In the genomic region with DNA sequence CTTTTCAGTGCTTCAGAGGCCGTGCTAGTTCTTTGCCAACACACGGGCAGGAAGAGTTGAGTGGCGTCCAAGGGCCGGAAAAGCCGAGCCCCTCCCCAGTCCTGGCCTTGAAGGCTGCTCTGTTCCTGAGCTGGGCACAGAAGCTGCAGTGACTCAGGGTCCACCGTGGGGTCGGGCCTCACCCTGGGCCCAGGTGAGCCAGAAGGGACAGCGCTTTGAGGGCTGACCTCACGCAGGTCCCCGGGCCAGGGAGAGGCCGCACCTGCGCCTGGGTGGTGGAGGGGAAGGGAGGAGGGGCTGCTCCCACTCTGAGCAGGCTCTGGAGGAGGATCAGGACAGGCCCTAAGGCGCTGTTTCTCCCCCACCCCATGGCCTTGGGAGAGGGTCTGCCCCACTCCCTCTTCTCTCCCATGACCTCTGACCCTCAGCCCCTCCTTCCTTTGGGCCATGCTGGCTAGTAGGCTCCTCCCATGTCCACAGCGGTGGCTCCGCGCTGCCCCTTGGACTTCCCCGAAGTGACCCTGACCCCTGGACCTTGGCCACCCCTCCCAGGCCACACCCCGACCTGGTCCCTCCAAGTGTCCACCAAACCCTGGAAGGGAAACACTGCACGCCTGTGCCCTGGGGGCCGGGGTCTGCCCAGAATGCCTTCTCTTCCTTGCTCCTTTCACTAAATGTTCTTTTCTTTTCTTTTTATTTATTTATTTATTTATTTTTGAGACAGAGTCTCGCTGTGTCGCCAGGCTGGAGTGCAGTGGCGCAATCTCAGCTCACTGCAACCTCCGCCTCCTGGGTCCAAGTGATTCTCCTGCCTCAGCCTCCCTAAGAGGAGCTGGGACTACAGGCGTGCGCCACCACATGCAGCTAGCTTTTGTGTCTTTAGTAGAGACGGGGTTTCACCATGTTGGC, we compare ENCODE assay signal across 1 cellular context.
TF ChIP-seq lines count a peak whose summit lies in the region.

No MANE protein-coding gene starts in this region.

TF ChIP-seq in HepG2, 621 proteins besides CTCF, POLR2A, EP300 and RAD21 (continued from another document and continues in another):
- TF ChIP-seq, protein P1, sequence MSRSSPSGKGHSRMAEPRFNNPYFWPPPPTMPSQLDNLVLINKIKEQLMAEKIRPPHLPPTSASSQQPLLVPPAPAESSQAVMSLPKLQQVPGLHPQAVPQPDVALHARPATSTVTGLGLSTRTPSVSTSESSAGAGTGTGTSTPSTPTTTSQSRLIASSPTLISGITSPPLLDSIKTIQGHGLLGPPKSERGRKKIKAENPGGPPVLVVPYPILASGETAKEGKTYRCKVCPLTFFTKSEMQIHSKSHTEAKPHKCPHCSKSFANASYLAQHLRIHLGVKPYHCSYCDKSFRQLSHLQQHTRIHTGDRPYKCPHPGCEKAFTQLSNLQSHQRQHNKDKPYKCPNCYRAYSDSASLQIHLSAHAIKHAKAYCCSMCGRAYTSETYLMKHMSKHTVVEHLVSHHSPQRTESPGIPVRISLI (CRISPR knock-in tag; IDR thresholded peaks at IDR 0.05; ENCODE audit: borderline replicate concordance): no peak
- TF ChIP-seq, protein P2, sequence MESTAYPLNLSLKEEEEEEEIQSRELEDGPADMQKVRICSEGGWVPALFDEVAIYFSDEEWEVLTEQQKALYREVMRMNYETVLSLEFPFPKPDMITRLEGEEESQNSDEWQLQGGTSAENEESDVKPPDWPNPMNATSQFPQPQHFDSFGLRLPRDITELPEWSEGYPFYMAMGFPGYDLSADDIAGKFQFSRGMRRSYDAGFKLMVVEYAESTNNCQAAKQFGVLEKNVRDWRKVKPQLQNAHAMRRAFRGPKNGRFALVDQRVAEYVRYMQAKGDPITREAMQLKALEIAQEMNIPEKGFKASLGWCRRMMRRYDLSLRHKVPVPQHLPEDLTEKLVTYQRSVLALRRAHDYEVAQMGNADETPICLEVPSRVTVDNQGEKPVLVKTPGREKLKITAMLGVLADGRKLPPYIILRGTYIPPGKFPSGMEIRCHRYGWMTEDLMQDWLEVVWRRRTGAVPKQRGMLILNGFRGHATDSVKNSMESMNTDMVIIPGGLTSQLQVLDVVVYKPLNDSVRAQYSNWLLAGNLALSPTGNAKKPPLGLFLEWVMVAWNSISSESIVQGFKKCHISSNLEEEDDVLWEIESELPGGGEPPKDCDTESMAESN (CRISPR knock-in tag; conservative IDR thresholded peaks at IDR 0.05): no peak; the same call in 1 of the 2 replicates
- TF ChIP-seq MYNN (CRISPR knock-in tag; IDR thresholded peaks at IDR 0.05; ENCODE audit: low read depth): no peak
- TF ChIP-seq, protein P3, sequence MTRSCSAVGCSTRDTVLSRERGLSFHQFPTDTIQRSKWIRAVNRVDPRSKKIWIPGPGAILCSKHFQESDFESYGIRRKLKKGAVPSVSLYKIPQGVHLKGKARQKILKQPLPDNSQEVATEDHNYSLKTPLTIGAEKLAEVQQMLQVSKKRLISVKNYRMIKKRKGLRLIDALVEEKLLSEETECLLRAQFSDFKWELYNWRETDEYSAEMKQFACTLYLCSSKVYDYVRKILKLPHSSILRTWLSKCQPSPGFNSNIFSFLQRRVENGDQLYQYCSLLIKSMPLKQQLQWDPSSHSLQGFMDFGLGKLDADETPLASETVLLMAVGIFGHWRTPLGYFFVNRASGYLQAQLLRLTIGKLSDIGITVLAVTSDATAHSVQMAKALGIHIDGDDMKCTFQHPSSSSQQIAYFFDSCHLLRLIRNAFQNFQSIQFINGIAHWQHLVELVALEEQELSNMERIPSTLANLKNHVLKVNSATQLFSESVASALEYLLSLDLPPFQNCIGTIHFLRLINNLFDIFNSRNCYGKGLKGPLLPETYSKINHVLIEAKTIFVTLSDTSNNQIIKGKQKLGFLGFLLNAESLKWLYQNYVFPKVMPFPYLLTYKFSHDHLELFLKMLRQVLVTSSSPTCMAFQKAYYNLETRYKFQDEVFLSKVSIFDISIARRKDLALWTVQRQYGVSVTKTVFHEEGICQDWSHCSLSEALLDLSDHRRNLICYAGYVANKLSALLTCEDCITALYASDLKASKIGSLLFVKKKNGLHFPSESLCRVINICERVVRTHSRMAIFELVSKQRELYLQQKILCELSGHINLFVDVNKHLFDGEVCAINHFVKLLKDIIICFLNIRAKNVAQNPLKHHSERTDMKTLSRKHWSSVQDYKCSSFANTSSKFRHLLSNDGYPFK (CRISPR knock-in tag; IDR thresholded peaks at IDR 0.05; ENCODE audit: borderline replicate concordance): peak; percentile 56; the same call in 1 of the 2 replicates
- TF ChIP-seq SNAI1 (CRISPR knock-in tag; IDR thresholded peaks at IDR 0.05; ENCODE audit: borderline replicate concordance): no peak
- no peak for TF ChIP-seq ZNF737 (CRISPR knock-in tag; IDR thresholded peaks at IDR 0.05; ENCODE audit: borderline replicate concordance)
- TF ChIP-seq, protein P4, sequence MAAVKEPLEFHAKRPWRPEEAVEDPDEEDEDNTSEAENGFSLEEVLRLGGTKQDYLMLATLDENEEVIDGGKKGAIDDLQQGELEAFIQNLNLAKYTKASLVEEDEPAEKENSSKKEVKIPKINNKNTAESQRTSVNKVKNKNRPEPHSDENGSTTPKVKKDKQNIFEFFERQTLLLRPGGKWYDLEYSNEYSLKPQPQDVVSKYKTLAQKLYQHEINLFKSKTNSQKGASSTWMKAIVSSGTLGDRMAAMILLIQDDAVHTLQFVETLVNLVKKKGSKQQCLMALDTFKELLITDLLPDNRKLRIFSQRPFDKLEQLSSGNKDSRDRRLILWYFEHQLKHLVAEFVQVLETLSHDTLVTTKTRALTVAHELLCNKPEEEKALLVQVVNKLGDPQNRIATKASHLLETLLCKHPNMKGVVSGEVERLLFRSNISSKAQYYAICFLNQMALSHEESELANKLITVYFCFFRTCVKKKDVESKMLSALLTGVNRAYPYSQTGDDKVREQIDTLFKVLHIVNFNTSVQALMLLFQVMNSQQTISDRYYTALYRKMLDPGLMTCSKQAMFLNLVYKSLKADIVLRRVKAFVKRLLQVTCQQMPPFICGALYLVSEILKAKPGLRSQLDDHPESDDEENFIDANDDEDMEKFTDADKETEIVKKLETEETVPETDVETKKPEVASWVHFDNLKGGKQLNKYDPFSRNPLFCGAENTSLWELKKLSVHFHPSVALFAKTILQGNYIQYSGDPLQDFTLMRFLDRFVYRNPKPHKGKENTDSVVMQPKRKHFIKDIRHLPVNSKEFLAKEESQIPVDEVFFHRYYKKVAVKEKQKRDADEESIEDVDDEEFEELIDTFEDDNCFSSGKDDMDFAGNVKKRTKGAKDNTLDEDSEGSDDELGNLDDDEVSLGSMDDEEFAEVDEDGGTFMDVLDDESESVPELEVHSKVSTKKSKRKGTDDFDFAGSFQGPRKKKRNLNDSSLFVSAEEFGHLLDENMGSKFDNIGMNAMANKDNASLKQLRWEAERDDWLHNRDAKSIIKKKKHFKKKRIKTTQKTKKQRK (IDR thresholded peaks at IDR 0.05; ENCODE audit: low read length): no peak
- TF ChIP-seq ZFY (CRISPR knock-in tag; IDR thresholded peaks at IDR 0.05): peak; percentile 54; the same call in 1 of the 2 replicates
- no peak for TF ChIP-seq RFXAP (CRISPR knock-in tag; IDR thresholded peaks at IDR 0.05; ENCODE audit: borderline replicate concordance)
- no peak for TF ChIP-seq PHF5A (CRISPR knock-in tag; IDR thresholded peaks at IDR 0.05; ENCODE audit: low read depth, unreplicated experiment)
- no peak for TF ChIP-seq ZFP41 (CRISPR knock-in tag; IDR thresholded peaks at IDR 0.05; ENCODE audit: borderline replicate concordance)
- no peak for TF ChIP-seq NFKBIZ (CRISPR knock-in tag; IDR thresholded peaks at IDR 0.05)
- TF ChIP-seq SIN3A (IDR thresholded peaks at IDR 0.05; ENCODE audit: borderline replicate concordance, low read depth, low read length): no peak
- TF ChIP-seq, protein P5, sequence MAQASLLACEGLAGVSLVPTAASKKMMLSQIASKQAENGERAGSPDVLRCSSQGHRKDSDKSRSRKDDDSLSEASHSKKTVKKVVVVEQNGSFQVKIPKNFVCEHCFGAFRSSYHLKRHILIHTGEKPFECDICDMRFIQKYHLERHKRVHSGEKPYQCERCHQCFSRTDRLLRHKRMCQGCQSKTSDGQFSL (CRISPR knock-in tag; IDR thresholded peaks at IDR 0.05): peak; percentile 73; the same call in 1 of the 2 replicates
- no peak for TF ChIP-seq RFX1 (IDR thresholded peaks at IDR 0.05)
- no peak for TF ChIP-seq ZSCAN12 (CRISPR knock-in tag; IDR thresholded peaks at IDR 0.05)
- no peak for TF ChIP-seq PRPF4 (IDR thresholded peaks at IDR 0.05; ENCODE audit: low read depth, low read length, poor library complexity, severe bottlenecking)
- TF ChIP-seq, protein P6, sequence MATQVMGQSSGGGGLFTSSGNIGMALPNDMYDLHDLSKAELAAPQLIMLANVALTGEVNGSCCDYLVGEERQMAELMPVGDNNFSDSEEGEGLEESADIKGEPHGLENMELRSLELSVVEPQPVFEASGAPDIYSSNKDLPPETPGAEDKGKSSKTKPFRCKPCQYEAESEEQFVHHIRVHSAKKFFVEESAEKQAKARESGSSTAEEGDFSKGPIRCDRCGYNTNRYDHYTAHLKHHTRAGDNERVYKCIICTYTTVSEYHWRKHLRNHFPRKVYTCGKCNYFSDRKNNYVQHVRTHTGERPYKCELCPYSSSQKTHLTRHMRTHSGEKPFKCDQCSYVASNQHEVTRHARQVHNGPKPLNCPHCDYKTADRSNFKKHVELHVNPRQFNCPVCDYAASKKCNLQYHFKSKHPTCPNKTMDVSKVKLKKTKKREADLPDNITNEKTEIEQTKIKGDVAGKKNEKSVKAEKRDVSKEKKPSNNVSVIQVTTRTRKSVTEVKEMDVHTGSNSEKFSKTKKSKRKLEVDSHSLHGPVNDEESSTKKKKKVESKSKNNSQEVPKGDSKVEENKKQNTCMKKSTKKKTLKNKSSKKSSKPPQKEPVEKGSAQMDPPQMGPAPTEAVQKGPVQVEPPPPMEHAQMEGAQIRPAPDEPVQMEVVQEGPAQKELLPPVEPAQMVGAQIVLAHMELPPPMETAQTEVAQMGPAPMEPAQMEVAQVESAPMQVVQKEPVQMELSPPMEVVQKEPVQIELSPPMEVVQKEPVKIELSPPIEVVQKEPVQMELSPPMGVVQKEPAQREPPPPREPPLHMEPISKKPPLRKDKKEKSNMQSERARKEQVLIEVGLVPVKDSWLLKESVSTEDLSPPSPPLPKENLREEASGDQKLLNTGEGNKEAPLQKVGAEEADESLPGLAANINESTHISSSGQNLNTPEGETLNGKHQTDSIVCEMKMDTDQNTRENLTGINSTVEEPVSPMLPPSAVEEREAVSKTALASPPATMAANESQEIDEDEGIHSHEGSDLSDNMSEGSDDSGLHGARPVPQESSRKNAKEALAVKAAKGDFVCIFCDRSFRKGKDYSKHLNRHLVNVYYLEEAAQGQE (IDR thresholded peaks at IDR 0.05; ENCODE audit: borderline replicate concordance in 1 of 2, low read depth in 1 of 2, low read length in 2 of 2): no peak
- TF ChIP-seq ZBTB7B (CRISPR knock-in tag; IDR thresholded peaks at IDR 0.05): peak; percentile 81
- no peak for TF ChIP-seq MAFG (CRISPR knock-in tag; IDR thresholded peaks at IDR 0.05)
- no peak for TF ChIP-seq DNMT3B (CRISPR knock-in tag; conservative IDR thresholded peaks at IDR 0.05)
- TF ChIP-seq ZNF274 (CRISPR knock-in tag; IDR thresholded peaks at IDR 0.05): no peak
- TF ChIP-seq SNAPC2 (CRISPR knock-in tag; IDR thresholded peaks at IDR 0.05): 0 out of 2 replicates have a peak, but pooled peaks have one; percentile 24
- TF ChIP-seq KDM6A (CRISPR knock-in tag; IDR thresholded peaks at IDR 0.05; ENCODE audit: low read depth): peak; percentile 25; the same call in 1 of the 2 replicates
- TF ChIP-seq ZNF672 (CRISPR knock-in tag; IDR thresholded peaks at IDR 0.05): no peak
- TF ChIP-seq SRSF9 (IDR thresholded peaks at IDR 0.05; ENCODE audit: borderline replicate concordance, insufficient read depth, low read depth, low read length, poor library complexity, severe bottlenecking): no peak
- TF ChIP-seq ZNF7 (CRISPR knock-in tag; IDR thresholded peaks at IDR 0.05): peak; percentile 88
- TF ChIP-seq ZNF644 (CRISPR knock-in tag; IDR thresholded peaks at IDR 0.05; ENCODE audit: low read depth): no peak
- TF ChIP-seq REL (CRISPR knock-in tag; conservative IDR thresholded peaks at IDR 0.05): no peak
- TF ChIP-seq, protein P7, sequence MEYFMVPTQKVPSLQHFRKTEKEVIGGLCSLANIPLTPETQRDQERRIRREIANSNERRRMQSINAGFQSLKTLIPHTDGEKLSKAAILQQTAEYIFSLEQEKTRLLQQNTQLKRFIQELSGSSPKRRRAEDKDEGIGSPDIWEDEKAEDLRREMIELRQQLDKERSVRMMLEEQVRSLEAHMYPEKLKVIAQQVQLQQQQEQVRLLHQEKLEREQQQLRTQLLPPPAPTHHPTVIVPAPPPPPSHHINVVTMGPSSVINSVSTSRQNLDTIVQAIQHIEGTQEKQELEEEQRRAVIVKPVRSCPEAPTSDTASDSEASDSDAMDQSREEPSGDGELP (IDR thresholded peaks at IDR 0.05; ENCODE audit: borderline replicate concordance, low read depth): peak; percentile 9; the same call in 1 of the 2 replicates
- no peak; the same call in 1 of the 2 replicates for TF ChIP-seq PHF21A (CRISPR knock-in tag; IDR thresholded peaks at IDR 0.05)
- TF ChIP-seq MTF2 (CRISPR knock-in tag; IDR thresholded peaks at IDR 0.05; ENCODE audit: borderline replicate concordance): no peak
- TF ChIP-seq ESRRA (CRISPR knock-in tag; IDR thresholded peaks at IDR 0.05; ENCODE audit: low read depth): peak; percentile 95
- TF ChIP-seq ZNF577 (CRISPR knock-in tag; IDR thresholded peaks at IDR 0.05; ENCODE audit: borderline replicate concordance, low read depth): no peak
- TF ChIP-seq KDM4B (CRISPR knock-in tag; IDR thresholded peaks at IDR 0.05): no peak
- TF ChIP-seq ZNF3 (CRISPR knock-in tag; IDR thresholded peaks at IDR 0.05): no peak
- TF ChIP-seq ZNF232 (CRISPR knock-in tag; IDR thresholded peaks at IDR 0.05; ENCODE audit: borderline replicate concordance): no peak
- TF ChIP-seq ZNF550 (CRISPR knock-in tag; IDR thresholded peaks at IDR 0.05; ENCODE audit: borderline replicate concordance): no peak
- TF ChIP-seq AGO2 (optimal IDR thresholded peaks at IDR 0.05; ENCODE audit: low read depth, low read length): peak; percentile 25
- TF ChIP-seq PTBP1 (IDR thresholded peaks at IDR 0.05; ENCODE audit: low read depth, low read length, poor library complexity, severe bottlenecking): no peak
- TF ChIP-seq, protein P8, sequence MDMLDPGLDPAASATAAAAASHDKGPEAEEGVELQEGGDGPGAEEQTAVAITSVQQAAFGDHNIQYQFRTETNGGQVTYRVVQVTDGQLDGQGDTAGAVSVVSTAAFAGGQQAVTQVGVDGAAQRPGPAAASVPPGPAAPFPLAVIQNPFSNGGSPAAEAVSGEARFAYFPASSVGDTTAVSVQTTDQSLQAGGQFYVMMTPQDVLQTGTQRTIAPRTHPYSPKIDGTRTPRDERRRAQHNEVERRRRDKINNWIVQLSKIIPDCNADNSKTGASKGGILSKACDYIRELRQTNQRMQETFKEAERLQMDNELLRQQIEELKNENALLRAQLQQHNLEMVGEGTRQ (IDR thresholded peaks at IDR 0.05; ENCODE audit: low read depth, low read length): no peak
- TF ChIP-seq, protein P8 (CRISPR knock-in tag; IDR thresholded peaks at IDR 0.05; ENCODE audit: borderline replicate concordance): no peak
